In the genomic region with DNA sequence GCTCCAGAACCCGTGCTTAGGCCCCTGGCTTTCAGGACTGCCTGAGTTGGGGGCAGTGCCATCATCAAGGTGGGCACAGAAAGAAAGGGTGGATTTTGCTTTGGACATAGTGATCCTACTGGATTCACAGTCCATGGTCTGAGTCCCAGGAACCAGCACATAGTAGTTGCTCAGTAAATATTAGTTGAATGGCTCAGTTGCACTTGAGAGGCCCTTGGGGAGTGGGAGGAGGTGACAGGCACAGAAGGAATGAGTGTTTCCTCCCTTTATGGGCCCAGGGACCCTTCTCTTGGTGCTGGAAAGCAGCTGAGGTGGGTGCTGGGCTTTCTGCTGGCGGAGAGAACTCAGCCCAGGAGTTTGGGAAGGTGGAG, we compare ENCODE assay signal across 10 cellular contexts. TPM values are rescaled to one million over a fixed set of nuclear protein-coding genes. Genes with fewer than 3 reads are reported as not detected.
DNase-seq lines count a peak whose midpoint lies in the region; ATAC-seq and TF ChIP-seq lines count a peak whose summit lies in the region.
"Had no signal": no experiment of that assay in that cellular context is flagged by ENCODE, and none has a peak within 500 bp of the region (broad histone marks: within the 10 kb centered on the region; RNA-seq: fewer than 3 reads in every experiment).

No MANE protein-coding gene starts in this region.

- no peak overlapping the region for H3K9ac ChIP-seq in neuronal stem cell (ENCODE audit: low read depth, low read length, poor library complexity)

- peak overlapping the region; percentile 27 for H3K14ac ChIP-seq in neuronal stem cell (ENCODE audit: low read length)

- no peaks in the 10 kb centered on the region for H3K27me3 ChIP-seq in left ventricle myocardium inferior (ENCODE audit: low read depth)
- no peaks in the 10 kb centered on the region for H3K27me3 ChIP-seq in dorsolateral prefrontal cortex
- no peaks in the 10 kb centered on the region for H3K27me3 ChIP-seq in neuronal stem cell (ENCODE audit: control insufficient read depth in 3 of 3, insufficient read depth in 3 of 3, low read depth in 1 of 3, low read length in 3 of 3)
- H3K27me3 ChIP-seq in vagina = no peaks in the 10 kb centered on the region

- H3K27ac ChIP-seq in left ventricle myocardium inferior (replicated peaks) = peak overlapping the region; percentile 99
- peak overlapping the region in 45 of 59 donors; percentile 3 to 92 (median 67) for H3K27ac ChIP-seq in dorsolateral prefrontal cortex
- peak overlapping the region; percentile 68 for H3K27ac ChIP-seq in neuronal stem cell (replicated peaks; ENCODE audit: low read length)
- H3K27ac ChIP-seq in vagina = peak overlapping the region; percentile 90

- peaks cover 25% of the 10 kb centered on the region for H3K79me1 ChIP-seq in neuronal stem cell (ENCODE audit: low read depth, low read length)

- H3K18ac ChIP-seq in neuronal stem cell (ENCODE audit: low read length) = peak overlapping the region; percentile 88

- intact Hi-C loops in left ventricle myocardium inferior (cut with micrococcal nuclease) (no loop called here), left cardiac atrium (cut with DNase I) (no loop called here), dorsolateral prefrontal cortex (cut with DNase I) (no loop called here), vagina (cut with DNase I) (no loop called here)

- H3K4me2 ChIP-seq in neuronal stem cell (ENCODE audit: insufficient read depth, low read length, poor library complexity, severe bottlenecking) = no peak overlapping the region

- no peak overlapping the region for H4K8ac ChIP-seq in neuronal stem cell (ENCODE audit: low read depth, low read length)

- no peaks in the 10 kb centered on the region for H3K9me3 ChIP-seq in left ventricle myocardium inferior (replicated peaks)
- no peaks in the 10 kb centered on the region for H3K9me3 ChIP-seq in neuronal stem cell (replicated peaks in 1 of 2; ENCODE audit: control insufficient read depth in 2 of 2, insufficient read depth in 1 of 2, low read depth in 1 of 2, low read length in 2 of 2)
- no peaks in the 10 kb centered on the region for H3K9me3 ChIP-seq in vagina

- H2BK15ac ChIP-seq in neuronal stem cell (ENCODE audit: low read length) = peak overlapping the region; percentile 47

- no peak overlapping the region for H4K91ac ChIP-seq in neuronal stem cell (ENCODE audit: low read depth, low read length, poor library complexity)

- H3K36me3 ChIP-seq in left ventricle myocardium inferior = peaks cover 6% of the 10 kb centered on the region
- H3K36me3 ChIP-seq in neuronal stem cell (replicated peaks in 1 of 2; ENCODE audit: control insufficient read depth in 2 of 2, insufficient read depth in 2 of 2, low read length in 2 of 2) = peaks cover 3 to 42% of the 10 kb centered on the region in 2 donors
- no peaks in the 10 kb centered on the region for H3K36me3 ChIP-seq in vagina

- no peak for TF ChIP-seq POLR2A in vagina (IDR thresholded peaks at IDR 0.05)

- H2BK5ac ChIP-seq in neuronal stem cell (ENCODE audit: low read length) = peak overlapping the region; percentile 71

- H3K4me3 ChIP-seq in left ventricle myocardium inferior = peak overlapping the region; percentile 38
- H3K4me3 ChIP-seq in dorsolateral prefrontal cortex = no peak overlapping the region
- no peak overlapping the region for H3K4me3 ChIP-seq in neuronal stem cell (ENCODE audit: low read length in 2 of 2)
- no peak overlapping the region for H3K4me3 ChIP-seq in vagina

- no peak overlapping the region for H2AFZ ChIP-seq in neuronal stem cell (ENCODE audit: low read length)

- H3K4me1 ChIP-seq in left ventricle myocardium inferior (peaks cover 100% of the 10 kb centered on the region), neuronal stem cell (ENCODE audit: control insufficient read depth in 2 of 2, insufficient read depth in 1 of 2, low read depth in 1 of 2, low read length in 2 of 2) (peaks cover 55% of the 10 kb centered on the region in 2 donors), vagina (peaks cover 89% of the 10 kb centered on the region)

- H3K4ac ChIP-seq in neuronal stem cell (ENCODE audit: low read length) = peak overlapping the region; percentile 39

- WGBS in neuronal stem cell (ENCODE audit: extremely low coverage in 2 of 2, insufficient read length in 2 of 2, insufficient replicate concordance in 1 of 2), 2 donors = no CpG with 5 or more reads among the region's 2 CpGs

- no peak for DNase-seq in left ventricle myocardium inferior
- no peak for DNase-seq in left cardiac atrium
- no peak for DNase-seq in dorsolateral prefrontal cortex
- DNase-seq in neuronal stem cell (ENCODE audit: low spot score) = no peak
- DNase-seq in vagina (ENCODE audit: extremely low spot score in 2 of 2) = no peak
- DNase-seq in NCI-H2081 (lab: John Stamatoyannopoulos, UW) = no peak
- DNase-seq: activated effector memory CD4-positive, alpha-beta T cell treated with Interleukin-2 at 50 U/mL for 16 hours had no signal

- ATAC-seq in left cardiac atrium = no peak
- no peak for ATAC-seq in HG03378 (IDR thresholded peaks at IDR 0.05; ENCODE audit: unreplicated experiment)
- ATAC-seq in HG02798 (IDR thresholded peaks at IDR 0.05; ENCODE audit: poor library complexity, unreplicated experiment) = no peak

- no peak overlapping the region for H2BK12ac ChIP-seq in neuronal stem cell (ENCODE audit: low read length)

- H2BK120ac ChIP-seq in neuronal stem cell (ENCODE audit: low read depth, low read length) = no peak overlapping the region

- no peak for TF ChIP-seq CTCF in left ventricle myocardium inferior (IDR thresholded peaks at IDR 0.05; ENCODE audit: borderline replicate concordance)
- TF ChIP-seq CTCF in dorsolateral prefrontal cortex (IDR thresholded peaks at IDR 0.05 in 54 of 56, conservative IDR thresholded peaks at IDR 0.05 in 2 of 56; ENCODE audit: low read depth in 1 of 56, partially characterized antibody in 56 of 56) = no peak
- TF ChIP-seq CTCF in vagina (IDR thresholded peaks at IDR 0.05) = no peak

- H3K23ac ChIP-seq in neuronal stem cell (ENCODE audit: low read depth, low read length, poor library complexity) = no peak overlapping the region

- peak overlapping the region; percentile 43 for H2AK5ac ChIP-seq in neuronal stem cell (ENCODE audit: low read depth, low read length)

RNA-seq across cellular contexts. Expression of gene ARHGEF17, which starts 16.6 kb away (rescaled TPM):
- total RNA-seq in left ventricle myocardium inferior (53.1 TPM), left cardiac atrium (10 to 100 TPM; 42.2 to 53.2 TPM), dorsolateral prefrontal cortex (100 to 1,000 TPM in 102 of 120 experiments, 10 to 100 TPM in 18; 74.0 to 177 (median 117) TPM), vagina (32.9 TPM)
- 40.1 TPM for polyA plus RNA-seq in neuronal stem cell (2013, experiment 1 of 2)
- polyA plus RNA-seq in neuronal stem cell (2013, experiment 2 of 2) = 38.9 TPM

RNA-seq across cellular contexts. Expression of gene RELT, which starts 51.5 kb away (rescaled TPM):
- 1.6 TPM for total RNA-seq in left ventricle myocardium inferior
- 1 to 10 TPM; 4.3 to 8.3 TPM for total RNA-seq in left cardiac atrium
- total RNA-seq in dorsolateral prefrontal cortex = 10 to 100 TPM in 110 of 120 experiments, 1 to 10 TPM in 10; 8.6 to 36.1 (median 12.8) TPM
- polyA plus RNA-seq in neuronal stem cell (2013, experiment 1 of 2) = 6.6 TPM
- 6.9 TPM for polyA plus RNA-seq in neuronal stem cell (2013, experiment 2 of 2)
- 6.1 TPM for total RNA-seq in vagina

RNA-seq across cellular contexts. Expression of gene P2RY6, which starts 52.5 kb away (rescaled TPM):
- total RNA-seq in left ventricle myocardium inferior (2.2 TPM), left cardiac atrium (1 to 10 TPM; 2.0 to 4.4 TPM), dorsolateral prefrontal cortex (10 to 100 TPM in 4 of 120 experiments, 1 to 10 TPM in 93, under 1 TPM in 22, not detected in 1; 0.36 to 14.3 (median 1.8) TPM), vagina (2.0 TPM)
- polyA plus RNA-seq in neuronal stem cell (2013, experiment 1 of 2) = 0.14 TPM
- 0.17 TPM for polyA plus RNA-seq in neuronal stem cell (2013, experiment 2 of 2)
- total RNA-seq: WTC11 had no signal
